Comparison of ENCODE assay signal across 2 cellular contexts in the genomic region with DNA sequence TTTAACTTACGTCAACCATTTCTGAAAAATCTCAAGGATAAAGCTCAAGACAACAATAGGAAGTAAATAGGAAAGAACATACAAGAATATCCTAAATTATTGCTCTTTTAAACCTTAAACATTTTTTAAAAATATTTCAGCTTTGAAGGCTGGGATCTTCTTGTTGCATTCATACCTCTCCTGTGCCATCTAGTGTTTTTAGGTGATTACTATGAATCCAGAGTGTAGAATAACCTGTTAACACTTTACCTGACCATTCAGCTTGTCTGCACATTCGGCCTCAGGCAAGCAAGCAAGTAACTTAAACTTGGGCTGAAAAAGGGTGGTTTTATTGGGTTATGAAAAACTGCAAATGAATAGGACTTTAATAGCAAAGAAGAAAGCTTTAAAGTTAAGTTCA.
TF ChIP-seq lines count a peak whose summit lies in the region.

No MANE protein-coding gene starts in this region.

TF ChIP-seq in A549, 52 proteins besides CTCF, POLR2A, EP300 and RAD21:
- TF ChIP-seq SMC3 (IDR thresholded peaks at IDR 0.05) (no peak), ESRRA (IDR thresholded peaks at IDR 0.05; ENCODE audit: borderline replicate concordance, low read length) (no peak), HDAC2 (IDR thresholded peaks at IDR 0.05) (no peak), KDM5A (IDR thresholded peaks at IDR 0.05) (no peak), EHF (CRISPR knock-in tag; IDR thresholded peaks at IDR 0.05) (no peak), ZFP36 (IDR thresholded peaks at IDR 0.05; ENCODE audit: borderline replicate concordance, partially characterized antibody) (no peak), CHD4 (IDR thresholded peaks at IDR 0.05; ENCODE audit: borderline replicate concordance) (no peak), NFE2L2 (conservative IDR thresholded peaks at IDR 0.05; ENCODE audit: low read length) (no peak), EHMT2 (IDR thresholded peaks at IDR 0.05; ENCODE audit: low read depth) (no peak), TP53 (CRISPR knock-in tag; IDR thresholded peaks at IDR 0.05) (no peak), RFX5 (IDR thresholded peaks at IDR 0.05) (no peak), CBX2 (IDR thresholded peaks at IDR 0.05; ENCODE audit: borderline replicate concordance, low read depth) (no peak), RCOR1 (IDR thresholded peaks at IDR 0.05; ENCODE audit: low read depth, low read length) (no peak)
- TF ChIP-seq, protein P1, sequence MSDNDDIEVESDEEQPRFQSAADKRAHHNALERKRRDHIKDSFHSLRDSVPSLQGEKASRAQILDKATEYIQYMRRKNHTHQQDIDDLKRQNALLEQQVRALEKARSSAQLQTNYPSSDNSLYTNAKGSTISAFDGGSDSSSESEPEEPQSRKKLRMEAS (IDR thresholded peaks at IDR 0.05) = no peak
- TF ChIP-seq, protein P2, sequence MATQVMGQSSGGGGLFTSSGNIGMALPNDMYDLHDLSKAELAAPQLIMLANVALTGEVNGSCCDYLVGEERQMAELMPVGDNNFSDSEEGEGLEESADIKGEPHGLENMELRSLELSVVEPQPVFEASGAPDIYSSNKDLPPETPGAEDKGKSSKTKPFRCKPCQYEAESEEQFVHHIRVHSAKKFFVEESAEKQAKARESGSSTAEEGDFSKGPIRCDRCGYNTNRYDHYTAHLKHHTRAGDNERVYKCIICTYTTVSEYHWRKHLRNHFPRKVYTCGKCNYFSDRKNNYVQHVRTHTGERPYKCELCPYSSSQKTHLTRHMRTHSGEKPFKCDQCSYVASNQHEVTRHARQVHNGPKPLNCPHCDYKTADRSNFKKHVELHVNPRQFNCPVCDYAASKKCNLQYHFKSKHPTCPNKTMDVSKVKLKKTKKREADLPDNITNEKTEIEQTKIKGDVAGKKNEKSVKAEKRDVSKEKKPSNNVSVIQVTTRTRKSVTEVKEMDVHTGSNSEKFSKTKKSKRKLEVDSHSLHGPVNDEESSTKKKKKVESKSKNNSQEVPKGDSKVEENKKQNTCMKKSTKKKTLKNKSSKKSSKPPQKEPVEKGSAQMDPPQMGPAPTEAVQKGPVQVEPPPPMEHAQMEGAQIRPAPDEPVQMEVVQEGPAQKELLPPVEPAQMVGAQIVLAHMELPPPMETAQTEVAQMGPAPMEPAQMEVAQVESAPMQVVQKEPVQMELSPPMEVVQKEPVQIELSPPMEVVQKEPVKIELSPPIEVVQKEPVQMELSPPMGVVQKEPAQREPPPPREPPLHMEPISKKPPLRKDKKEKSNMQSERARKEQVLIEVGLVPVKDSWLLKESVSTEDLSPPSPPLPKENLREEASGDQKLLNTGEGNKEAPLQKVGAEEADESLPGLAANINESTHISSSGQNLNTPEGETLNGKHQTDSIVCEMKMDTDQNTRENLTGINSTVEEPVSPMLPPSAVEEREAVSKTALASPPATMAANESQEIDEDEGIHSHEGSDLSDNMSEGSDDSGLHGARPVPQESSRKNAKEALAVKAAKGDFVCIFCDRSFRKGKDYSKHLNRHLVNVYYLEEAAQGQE (IDR thresholded peaks at IDR 0.05) = no peak
- TF ChIP-seq, protein P3, sequence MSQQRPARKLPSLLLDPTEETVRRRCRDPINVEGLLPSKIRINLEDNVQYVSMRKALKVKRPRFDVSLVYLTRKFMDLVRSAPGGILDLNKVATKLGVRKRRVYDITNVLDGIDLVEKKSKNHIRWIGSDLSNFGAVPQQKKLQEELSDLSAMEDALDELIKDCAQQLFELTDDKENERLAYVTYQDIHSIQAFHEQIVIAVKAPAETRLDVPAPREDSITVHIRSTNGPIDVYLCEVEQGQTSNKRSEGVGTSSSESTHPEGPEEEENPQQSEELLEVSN (IDR thresholded peaks at IDR 0.05; ENCODE audit: borderline replicate concordance, low read depth) = no peak
- TF ChIP-seq, protein P4, sequence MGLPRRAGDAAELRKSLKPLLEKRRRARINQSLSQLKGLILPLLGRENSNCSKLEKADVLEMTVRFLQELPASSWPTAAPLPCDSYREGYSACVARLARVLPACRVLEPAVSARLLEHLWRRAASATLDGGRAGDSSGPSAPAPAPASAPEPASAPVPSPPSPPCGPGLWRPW (IDR thresholded peaks at IDR 0.05) = no peak

TF ChIP-seq in SK-N-SH treated with all-trans-retinoic acid at 6 μM for 48 hours, 23 proteins besides CTCF, POLR2A, EP300 and RAD21:
- TF ChIP-seq OSR1 (CRISPR knock-in tag; IDR thresholded peaks at IDR 0.05) = no peak
- TF ChIP-seq, protein P5, sequence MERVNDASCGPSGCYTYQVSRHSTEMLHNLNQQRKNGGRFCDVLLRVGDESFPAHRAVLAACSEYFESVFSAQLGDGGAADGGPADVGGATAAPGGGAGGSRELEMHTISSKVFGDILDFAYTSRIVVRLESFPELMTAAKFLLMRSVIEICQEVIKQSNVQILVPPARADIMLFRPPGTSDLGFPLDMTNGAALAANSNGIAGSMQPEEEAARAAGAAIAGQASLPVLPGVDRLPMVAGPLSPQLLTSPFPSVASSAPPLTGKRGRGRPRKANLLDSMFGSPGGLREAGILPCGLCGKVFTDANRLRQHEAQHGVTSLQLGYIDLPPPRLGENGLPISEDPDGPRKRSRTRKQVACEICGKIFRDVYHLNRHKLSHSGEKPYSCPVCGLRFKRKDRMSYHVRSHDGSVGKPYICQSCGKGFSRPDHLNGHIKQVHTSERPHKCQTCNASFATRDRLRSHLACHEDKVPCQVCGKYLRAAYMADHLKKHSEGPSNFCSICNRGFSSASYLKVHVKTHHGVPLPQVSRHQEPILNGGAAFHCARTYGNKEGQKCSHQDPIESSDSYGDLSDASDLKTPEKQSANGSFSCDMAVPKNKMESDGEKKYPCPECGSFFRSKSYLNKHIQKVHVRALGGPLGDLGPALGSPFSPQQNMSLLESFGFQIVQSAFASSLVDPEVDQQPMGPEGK (CRISPR knock-in tag; IDR thresholded peaks at IDR 0.05; ENCODE audit: borderline replicate concordance) = no peak
- no peak for TF ChIP-seq TOX (CRISPR knock-in tag; IDR thresholded peaks at IDR 0.05; ENCODE audit: borderline replicate concordance)
- no peak for TF ChIP-seq RARB (CRISPR knock-in tag; IDR thresholded peaks at IDR 0.05)
TF ChIP-seq in SK-N-SH treated with all-trans-retinoic acid at 6 μM for 48 hours: peak in this region for 0.
